ENCODE assay signal across 28 cellular contexts in the genomic region with DNA sequence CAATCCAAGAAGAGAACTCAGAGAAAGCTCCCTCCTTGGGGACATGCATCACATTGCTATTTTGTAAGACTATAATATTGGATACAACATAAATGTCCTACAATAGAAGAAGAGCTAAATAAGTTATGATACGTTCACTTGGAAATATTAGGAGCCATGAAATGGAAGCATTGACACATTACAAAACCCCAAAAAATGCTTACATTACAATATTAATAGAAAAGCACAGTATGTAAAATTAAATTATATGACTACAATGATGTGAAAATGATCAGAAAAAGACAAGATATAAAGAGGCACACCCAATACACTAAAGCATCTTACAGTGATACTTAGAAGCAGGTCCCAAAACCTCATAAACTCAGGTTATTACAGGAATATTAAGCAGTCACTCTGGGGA.
"Had no signal": no experiment of that assay in that cellular context is flagged by ENCODE, and none has a peak within 500 bp of the region (broad histone marks: within the 10 kb centered on the region; RNA-seq: fewer than 3 reads in every experiment).

No MANE protein-coding gene starts in this region.

- H3K27ac ChIP-seq: neural progenitor cell, ovary, parathyroid adenoma, psoas muscle, skin epidermis, spleen, suprapubic skin, testis, tibial artery, transverse colon, upper lobe of right lung, uterus had no signal

- H3K4me2 ChIP-seq: smooth muscle cell had no signal

- H3K4me3 ChIP-seq: neural progenitor cell, ovary, psoas muscle, skin epidermis, smooth muscle cell, spleen, suprapubic skin, testis, tibial artery, transverse colon, upper lobe of right lung, uterus had no signal

- H3K9me3 ChIP-seq: ovary, psoas muscle, suprapubic skin, testis, tibial artery, transverse colon, upper lobe of right lung, uterus had no signal

- H3K27me3 ChIP-seq: neural progenitor cell, ovary, spleen, suprapubic skin, testis, tibial artery, transverse colon, upper lobe of right lung, uterus had no signal

- H2AFZ ChIP-seq: neural progenitor cell, parathyroid adenoma had no signal

- H3K9ac ChIP-seq: neural progenitor cell, parathyroid adenoma had no signal

- H3K36me3 ChIP-seq: neural progenitor cell, ovary, spleen, suprapubic skin, tibial artery, transverse colon, upper lobe of right lung, uterus had no signal

- ATAC-seq: natural killer cell; psoas muscle; right cardiac atrium; sciatic nerve; stimulated activated memory B cell treated with anti-CD40 and anti-IgM and Interleukin-4, amounts not matched to agents 10 μg/mL and 1 μg/mL and 100 μg/mL, for 72 hours; stimulated activated naive CD8-positive, alpha-beta T cell treated with anti-CD3 and anti-CD28 coated beads, Interleukin-15, amount 100 ng/mL, for 72 hours; stimulated activated naive CD8-positive, alpha-beta T cell treated with anti-CD3 and anti-CD28 coated beads, Interleukin-15, Interleukin-2, amounts not matched to agents 100 U/mL and 50 U/mL, for 24 hours; upper lobe of right lung had no signal

- DNase-seq: natural killer cell; occipital lobe; ovary; posterior cingulate gyrus; psoas muscle; right cardiac atrium; spleen; stimulated activated CD4-positive, alpha-beta T cell treated with anti-CD3 and anti-CD28 coated beads, Interleukin-12 subunit alpha, Interleukin-12 subunit beta, amount 100 ng/mL, for 4 hours; stimulated activated CD4-positive, alpha-beta T cell treated with anti-CD3 and anti-CD28 coated beads, Interleukin-1b, Interleukin-23, amount 100 ng/mL, for 48 hours; stimulated activated CD4-positive, alpha-beta T cell treated with anti-CD3 and anti-CD28 coated beads, Interleukin-4, amount 100 ng/mL, for 1 hour; stimulated activated CD4-positive, alpha-beta T cell treated with anti-CD3 and anti-CD28 coated beads, Interleukin-4, amount 100 ng/mL, for 4 hours; stimulated activated CD8-positive, alpha-beta memory T cell treated with anti-CD3 and anti-CD28 coated beads, Interleukin-4, amount 100 ng/mL, for 48 hours; stimulated activated naive CD4-positive, alpha-beta T cell; stimulated activated naive CD8-positive, alpha-beta T cell treated with anti-CD3 and anti-CD28 coated beads, Interleukin-15, amount 100 ng/mL, for 72 hours; stimulated activated naive CD8-positive, alpha-beta T cell treated with anti-CD3 and anti-CD28 coated beads, Interleukin-15, Interleukin-2, amounts not matched to agents 100 U/mL and 50 U/mL, for 24 hours; substantia nigra; testis; tibial artery; transverse colon; upper lobe of right lung; uterus had no signal

- H3K4me1 ChIP-seq: parathyroid adenoma, psoas muscle, spleen, suprapubic skin, testis, tibial artery, transverse colon, upper lobe of right lung, uterus had no signal
